ENCODE assay signal across 25 cellular contexts in genomic region chr17:48150107-48150463, GRCh38.
"Had no signal": no experiment of that assay in that cellular context is flagged by ENCODE, and none has a peak within 500 bp of the region (broad histone marks: within the 10 kb centered on the region; RNA-seq: fewer than 3 reads in every experiment).

No MANE protein-coding gene starts in this region.

- H3K27me3 ChIP-seq: adrenal gland, body of pancreas had no signal

- DNase-seq: activated CD4-positive, alpha-beta memory T cell treated with anti-CD3 and anti-CD28 coated beads for 36 hours; activated CD4-positive, alpha-beta T cell treated with anti-CD3 and anti-CD28 coated beads for 36 hours; activated CD4-positive, alpha-beta T cell treated with anti-CD3 and anti-CD28 coated beads, Interleukin-2, amount 10 ng/mL, durations not matched to agents 24 days and 14 days; activated CD4-positive, CD25-positive, alpha-beta regulatory T cell; activated CD4-positive, CD25-positive, alpha-beta regulatory T cell treated with anti-CD3 and anti-CD28 coated beads, Interleukin-2, amount 50 U/mL, for 72 hours; activated CD8-positive, alpha-beta memory T cell treated with anti-CD3 and anti-CD28 coated beads, Interleukin-2, amount 10 ng/mL, durations not matched to agents 7 days and 5 days; activated CD8-positive, alpha-beta memory T cell treated with anti-CD3 and anti-CD28 coated beads, Interleukin-2, amount 50 U/mL, for 4 hours; activated CD8-positive, alpha-beta T cell treated with anti-CD3 and anti-CD28 coated beads, Interleukin-2, amount 10 ng/mL, durations not matched to agents 7 days and 5 days; activated effector memory CD4-positive, alpha-beta T cell treated with anti-CD3 and anti-CD28 coated beads, Interleukin-2, amount 50 U/mL, for 16 hours; activated naive CD4-positive, alpha-beta T cell treated with anti-CD3 and anti-CD28 coated beads for 36 hours; activated naive CD8-positive, alpha-beta T cell treated with anti-CD3 and anti-CD28 coated beads for 36 hours; activated naive CD8-positive, alpha-beta T cell treated with anti-CD3 and anti-CD28 coated beads, Interleukin-2, amount 50 U/mL, for 24 hours; activated T-cell treated with anti-CD3 and anti-CD28 coated beads, Interleukin-2, amount 50 U/mL, for 1 hour; activated T-cell treated with anti-CD3 and anti-CD28 coated beads, Interleukin-2, amount 50 U/mL, for 48 hours; adrenal gland; amygdala; aorta; body of pancreas; cortex of kidney; effector CD8-positive, alpha-beta T cell; esophagus squamous epithelium; foreskin melanocyte; T1000 had no signal

- H3K36me3 ChIP-seq: adrenal gland, esophagus squamous epithelium, gastroesophageal sphincter had no signal

- H3K9me3 ChIP-seq: adrenal gland, body of pancreas, esophagus squamous epithelium, gastroesophageal sphincter had no signal

- H3K27ac ChIP-seq: adrenal gland, body of pancreas, epithelial cell of prostate, esophagus squamous epithelium, gastroesophageal sphincter had no signal

- ATAC-seq: activated CD4-positive, alpha-beta T cell treated with anti-CD3 and anti-CD28 coated beads for 36 hours; activated CD8-positive, alpha-beta memory T cell treated with anti-CD3 and anti-CD28 coated beads, Interleukin-2, amount 10 ng/mL, durations not matched to agents 7 days and 5 days; activated CD8-positive, alpha-beta T cell treated with anti-CD3 and anti-CD28 coated beads, Interleukin-2, amount 10 ng/mL, durations not matched to agents 7 days and 5 days; activated naive CD8-positive, alpha-beta T cell treated with anti-CD3 and anti-CD28 coated beads, Interleukin-2, amount 50 U/mL, for 24 hours; body of pancreas; gastroesophageal sphincter had no signal

- H3K4me3 ChIP-seq: adrenal gland, body of pancreas, esophagus squamous epithelium, gastroesophageal sphincter had no signal
